18 cellular contexts compared by ENCODE assay signal in genomic region chr2:36399050-36399449, GRCh38.
"Had no signal": no experiment of that assay in that cellular context is flagged by ENCODE, and none has a peak within 500 bp of the region (broad histone marks: within the 10 kb centered on the region; RNA-seq: fewer than 3 reads in every experiment).

No MANE protein-coding gene starts in this region.

- H2AFZ ChIP-seq: hepatocyte had no signal

- ATAC-seq: activated CD8-positive, alpha-beta T cell treated with anti-CD3 and anti-CD28 coated beads for 36 hours; activated T-cell treated with anti-CD3 and anti-CD28 coated beads, Interleukin-2, amount 50 U/mL, for 72 hours; gastroesophageal sphincter; left cardiac atrium; mucosa of descending colon; natural killer cell; right cardiac atrium had no signal

- FAIRE-seq: astrocyte, endometrium had no signal

- DNase-seq: activated CD8-positive, alpha-beta memory T cell treated with anti-CD3 and anti-CD28 coated beads, Interleukin-2, amount 50 U/mL, for 4 hours; activated CD8-positive, alpha-beta T cell treated with anti-CD3 and anti-CD28 coated beads for 36 hours; activated naive CD8-positive, alpha-beta T cell treated with anti-CD3 and anti-CD28 coated beads, Interleukin-2, amount 10 ng/mL, durations not matched to agents 7 days and 5 days; activated T-cell treated with anti-CD3 and anti-CD28 coated beads, Interleukin-2, amount 50 U/mL, for 72 hours; dorsolateral prefrontal cortex; esophagus squamous epithelium; left cardiac atrium; mucosa of descending colon; natural killer cell; right cardiac atrium; stimulated activated naive CD4-positive, alpha-beta T cell; T-helper 9 cell; upper lobe of left lung had no signal

- H3K27ac ChIP-seq: dorsolateral prefrontal cortex, esophagus squamous epithelium, gastroesophageal sphincter, hepatocyte had no signal

- H3K4me2 ChIP-seq: hepatocyte had no signal

- H3K27me3 ChIP-seq: dorsolateral prefrontal cortex, esophagus squamous epithelium, gastroesophageal sphincter, hepatocyte, upper lobe of left lung had no signal

- H3K9me3 ChIP-seq: esophagus squamous epithelium, gastroesophageal sphincter, mucosa of descending colon, upper lobe of left lung had no signal

- H3K36me3 ChIP-seq: esophagus squamous epithelium had no signal

- H3K4me3 ChIP-seq: dorsolateral prefrontal cortex, esophagus squamous epithelium, gastroesophageal sphincter, hepatocyte, lung, mucosa of descending colon, upper lobe of left lung had no signal
